ENCODE assay signal across 13 cellular contexts in the genomic region with DNA sequence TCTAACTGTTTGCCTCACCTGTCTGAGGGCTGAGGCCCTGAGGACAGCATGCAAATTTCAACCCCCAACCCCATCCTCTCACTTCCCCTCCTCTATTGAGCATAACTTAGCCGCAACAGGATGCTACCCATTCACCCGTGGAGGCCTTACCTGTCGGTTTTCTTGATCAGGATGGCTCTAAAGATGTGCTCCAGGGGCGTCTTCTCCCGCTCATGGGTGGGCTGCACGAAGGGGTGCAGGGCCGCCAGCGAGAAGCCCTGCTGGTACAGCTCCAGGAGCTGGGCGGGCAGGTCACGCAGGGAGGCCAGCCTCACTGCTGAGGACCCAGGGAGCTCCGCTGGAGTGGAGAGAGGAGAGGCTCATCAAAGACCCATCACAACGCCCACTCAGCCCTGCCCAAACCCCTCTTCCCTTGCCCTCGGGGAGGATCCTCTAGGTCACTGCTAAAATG.
A peak's percentile ranks its signal among the peaks of the same experiment; 100 is the strongest.
DNase-seq lines count a peak whose midpoint lies in the region; ATAC-seq and TF ChIP-seq lines count a peak whose summit lies in the region.
"Had no signal": no experiment of that assay in that cellular context is flagged by ENCODE, and none has a peak within 500 bp of the region (broad histone marks: within the 10 kb centered on the region; RNA-seq: fewer than 3 reads in every experiment).

No MANE protein-coding gene starts in this region.

- POLR2A ChIA-PET in CD8-positive, alpha-beta T cell (lab: Charles Lee), result no interaction called here

- H3K27me3 ChIP-seq in CD8-positive, alpha-beta T cell (ENCODE audit: insufficient read depth, low read length), result no peaks in the 10 kb centered on the region
- H3K27me3 ChIP-seq in esophagus squamous epithelium, result no peaks in the 10 kb centered on the region
- no peaks in the 10 kb centered on the region for H3K27me3 ChIP-seq in colonic mucosa
- H3K27me3 ChIP-seq: stomach had no signal

- H3K4me1 Mint-ChIP-seq in CD8-positive, alpha-beta T cell (ENCODE audit: low read depth), result peaks cover 22% of the 10 kb centered on the region

- intact Hi-C loops in CD8-positive, alpha-beta T cell (cut with DNase I, micrococcal nuclease), result no loop called here
- intact Hi-C loops in esophagus squamous epithelium (cut with DNase I) (no loop called here), colonic mucosa (cut with DNase I) (no loop called here)

- peak; percentile 71 for ATAC-seq in GM18870 (IDR thresholded peaks at IDR 0.05; ENCODE audit: unreplicated experiment)
- ATAC-seq in GM21619 (IDR thresholded peaks at IDR 0.05; ENCODE audit: unreplicated experiment), result peak; percentile 79
- ATAC-seq in HG03159 (IDR thresholded peaks at IDR 0.05; ENCODE audit: unreplicated experiment), result peak; percentile 87
- ATAC-seq in CD8-positive, alpha-beta T cell, result no peak
- ATAC-seq: activated T-cell treated with anti-CD3 and anti-CD28 coated beads, Interleukin-2, amount 50 U/mL, for 4 hours had no signal

- no peak overlapping the region for H3K27ac ChIP-seq in CD8-positive, alpha-beta T cell (ENCODE audit: low read depth, low read length)
- H3K27ac ChIP-seq in esophagus squamous epithelium (peak overlapping the region in 2 of 4 donors; percentile 9 to 20), colonic mucosa (no peak overlapping the region)
- H3K27ac ChIP-seq: stomach had no signal

- peaks cover 4% of the 10 kb centered on the region for H3K36me3 ChIP-seq in CD8-positive, alpha-beta T cell (ENCODE audit: insufficient read depth, low read length)
- H3K36me3 ChIP-seq in esophagus squamous epithelium (no peaks in the 10 kb centered on the region), colonic mucosa (no peaks in the 10 kb centered on the region)

- no peak overlapping the region for H3K9ac ChIP-seq in colonic mucosa (ENCODE audit: low read depth in 2 of 2, low read length in 2 of 2)

- H3K4me1 ChIP-seq in CD8-positive, alpha-beta T cell (ENCODE audit: insufficient read depth, low read length), result no peaks in the 10 kb centered on the region
- H3K4me1 ChIP-seq in esophagus squamous epithelium (peaks cover 0 to 1% (median 0%) of the 10 kb centered on the region in 3 donors), colonic mucosa (no peaks in the 10 kb centered on the region)
- H3K4me1 ChIP-seq: stomach had no signal

- peaks cover 50% of the 10 kb centered on the region for H3K36me3 Mint-ChIP-seq in CD8-positive, alpha-beta T cell

- WGBS in esophagus squamous epithelium, 2 donors, result 79 to 82% methylated on average over 4 to 9 of the region's 13 CpGs

- CTCF ChIA-PET in CD8-positive, alpha-beta T cell (lab: Charles Lee), result no interaction called here

- TF ChIP-seq CTCF in CD8-positive, alpha-beta T cell (IDR thresholded peaks at IDR 0.05), result no peak
- TF ChIP-seq CTCF in esophagus squamous epithelium (IDR thresholded peaks at IDR 0.05) (no peak), colonic mucosa (IDR thresholded peaks at IDR 0.05) (no peak)

- DNase-seq in left kidney (ENCODE audit: low read depth, low spot score) (peak; percentile 25), SIG-M5 (lab: John Stamatoyannopoulos, UW) (no peak), esophagus squamous epithelium (lab: John Stamatoyannopoulos, UW) (no peak), colonic mucosa (no peak)
- no peak for DNase-seq in CD8-positive, alpha-beta T cell
- DNase-seq: activated T-cell treated with anti-CD3 and anti-CD28 coated beads, Interleukin-2, amount 50 U/mL, for 4 hours; hippocampal formation; NCI-H2171 treated with DMSO at 0.1 percent for 48 hours; stomach had no signal

- H3K4me3 ChIP-seq in CD8-positive, alpha-beta T cell (ENCODE audit: low read depth, low read length), result no peak overlapping the region
- H3K4me3 ChIP-seq in esophagus squamous epithelium, result no peak overlapping the region
- no peak overlapping the region for H3K4me3 ChIP-seq in colonic mucosa
- H3K4me3 ChIP-seq: stomach had no signal

- H3K27me3 Mint-ChIP-seq in CD8-positive, alpha-beta T cell (ENCODE audit: low read depth), result no peaks in the 10 kb centered on the region

- H3K9me3 ChIP-seq in CD8-positive, alpha-beta T cell (ENCODE audit: low read length), result no peaks in the 10 kb centered on the region
- H3K9me3 ChIP-seq in esophagus squamous epithelium (no peaks in the 10 kb centered on the region), colonic mucosa (no peaks in the 10 kb centered on the region)
- H3K9me3 ChIP-seq: stomach had no signal

- H3K27ac Mint-ChIP-seq in CD8-positive, alpha-beta T cell, result no peak overlapping the region
- H3K27ac Mint-ChIP-seq: T-helper 1 cell treated with Interleukin-12 subunit alpha and Interleukin-12 subunit beta and Interleukin-4 antibody, amounts not matched to agents 30 μg/mL and 1 μg/mL, for 36 hours had no signal

- no peak for TF ChIP-seq POLR2A in esophagus squamous epithelium (IDR thresholded peaks at IDR 0.05)

- H3K4me3 Mint-ChIP-seq in CD8-positive, alpha-beta T cell, result no peak overlapping the region
- H3K4me3 Mint-ChIP-seq: activated T-cell treated with anti-CD3 and anti-CD28 coated beads, Interleukin-2, amount 50 U/mL, for 4 hours; T-helper 1 cell treated with Interleukin-12 subunit alpha and Interleukin-12 subunit beta and Interleukin-4 antibody, amounts not matched to agents 30 μg/mL and 1 μg/mL, for 36 hours had no signal

- no peaks in the 10 kb centered on the region for H3K9me3 Mint-ChIP-seq in CD8-positive, alpha-beta T cell
- H3K9me3 Mint-ChIP-seq: activated T-cell treated with anti-CD3 and anti-CD28 coated beads, Interleukin-2, amount 50 U/mL, for 4 hours; T-helper 1 cell treated with Interleukin-12 subunit alpha and Interleukin-12 subunit beta and Interleukin-4 antibody, amounts not matched to agents 30 μg/mL and 1 μg/mL, for 36 hours had no signal
